10 cellular contexts compared by ENCODE assay signal in the genomic region with DNA sequence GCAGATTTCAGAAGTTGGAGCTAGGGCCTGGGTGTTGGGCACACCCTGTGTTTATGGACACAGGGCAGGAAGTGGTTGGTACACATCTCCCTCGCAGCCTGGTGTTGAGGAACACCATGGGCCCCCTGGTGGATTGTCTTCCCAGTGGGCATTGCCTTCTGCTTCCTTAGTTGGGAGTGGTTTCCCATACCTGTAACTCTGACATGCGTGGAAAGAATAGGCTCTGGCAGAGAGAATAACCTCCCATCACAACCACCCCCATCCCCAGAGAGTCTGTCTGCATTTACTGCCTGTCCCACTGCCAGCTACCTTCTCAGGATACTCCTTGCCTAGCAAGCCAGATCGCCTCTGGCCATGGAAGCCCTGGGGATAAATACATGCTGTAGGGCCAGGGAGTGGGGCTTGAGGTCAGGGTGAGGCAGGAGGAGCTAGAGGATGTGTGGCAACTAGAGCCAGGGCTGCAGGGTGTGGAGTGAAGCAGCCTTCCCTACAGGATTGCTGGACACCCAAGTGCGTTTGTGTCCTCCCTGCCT. TPM values are rescaled to one million over a fixed set of nuclear protein-coding genes. Genes with fewer than 3 reads are reported as not detected.
DNase-seq lines count a peak whose midpoint lies in the region; ATAC-seq and TF ChIP-seq lines count a peak whose summit lies in the region.
"Had no signal": no experiment of that assay in that cellular context is flagged by ENCODE, and none has a peak within 500 bp of the region (broad histone marks: within the 10 kb centered on the region; RNA-seq: fewer than 3 reads in every experiment).

No MANE protein-coding gene starts in this region.

- ATAC-seq in HG03095 (IDR thresholded peaks at IDR 0.05; ENCODE audit: unreplicated experiment) (no peak), HG02840 (IDR thresholded peaks at IDR 0.05; ENCODE audit: low FRiP score, unreplicated experiment) (no peak)

- no peaks in the 10 kb centered on the region for H3F3A ChIP-seq in neural progenitor cell (ENCODE audit: low read depth)

- H4K20me1 ChIP-seq in neural progenitor cell (ENCODE audit: low read depth), result peaks cover 33% of the 10 kb centered on the region

- TF ChIP-seq CTCF in brain microvascular endothelial cell (IDR thresholded peaks at IDR 0.05; ENCODE audit: low read depth, low read length, missing control alignments) (peak; percentile 52), neural progenitor cell (IDR thresholded peaks at IDR 0.05) (peak; percentile 21)

- peaks cover 6% of the 10 kb centered on the region for H3K4me1 Mint-ChIP-seq in neural progenitor cell

- DNase-seq in DMS53 (lab: John Stamatoyannopoulos, UW), result peak; percentile 22
- no peak for DNase-seq in DMS53 treated with DMSO at 0.1 percent for 48 hours (lab: John Stamatoyannopoulos, UW; ENCODE audit: unreplicated experiment)
- no peak for DNase-seq in brain microvascular endothelial cell
- no peak for DNase-seq in neural progenitor cell (ENCODE audit: low spot score)
- DNase-seq in putamen (ENCODE audit: low spot score), result no peak
- DNase-seq: activated CD8-positive, alpha-beta memory T cell treated with anti-CD3 and anti-CD28 coated beads, Interleukin-2, amount 50 U/mL, for 48 hours; NCI-H146 had no signal

- H3K36me3 Mint-ChIP-seq in neural progenitor cell, result peaks cover 5% of the 10 kb centered on the region

- H3K27ac Mint-ChIP-seq in neural progenitor cell, result peak overlapping the region; percentile 21

- H3K79me2 ChIP-seq in neural progenitor cell (ENCODE audit: low read depth), result peaks cover 5% of the 10 kb centered on the region

- H3K4me3 Mint-ChIP-seq in neural progenitor cell, result no peak overlapping the region

- in situ Hi-C loops in brain microvascular endothelial cell (cut with HindIII; ENCODE audit: low pct_ligation_motif_present, low sequenced_read_pairs), result no loop called here

- H3K4me2 ChIP-seq in neural progenitor cell, result no peak overlapping the region

- no peak overlapping the region for H2AFZ ChIP-seq in neural progenitor cell (replicated peaks)

- H3K9me3 ChIP-seq in HUES6 (ENCODE audit: control insufficient read depth, insufficient read depth, low read depth, low read length), result no peaks in the 10 kb centered on the region
- no peaks in the 10 kb centered on the region for H3K9me3 ChIP-seq in neural progenitor cell (ENCODE audit: low read depth)

- H3K4me1 ChIP-seq in HUES6 (ENCODE audit: control insufficient read depth, insufficient read depth, low read length) (peaks cover 29% of the 10 kb centered on the region), neural progenitor cell (peaks cover 6% of the 10 kb centered on the region)

- H3K27me3 Mint-ChIP-seq in neural progenitor cell (ENCODE audit: insufficient read depth, low read depth), result peaks cover 6% of the 10 kb centered on the region

- H3K4me3 ChIP-seq in HUES6 (ENCODE audit: low read depth, low read length) (no peak overlapping the region), brain microvascular endothelial cell (ENCODE audit: low read depth, low read length) (no peak overlapping the region), neural progenitor cell (no peak overlapping the region)

- H3K27ac ChIP-seq in HUES6 (ENCODE audit: low read depth, low read length) (0 out of 2 replicates have a peak overlapping the region, but pooled peaks have one; percentile 2), brain microvascular endothelial cell (no peak overlapping the region), neural progenitor cell (no peak overlapping the region)

- H3K9ac ChIP-seq in HUES6 (ENCODE audit: low read length) (peak overlapping the region; percentile 38), neural progenitor cell (no peak overlapping the region)

- H3K36me3 ChIP-seq in HUES6 (ENCODE audit: control insufficient read depth, insufficient read depth, low read length) (peaks cover 33% of the 10 kb centered on the region), brain microvascular endothelial cell (replicated peaks) (peaks cover 23% of the 10 kb centered on the region), neural progenitor cell (no peaks in the 10 kb centered on the region)

- no peaks in the 10 kb centered on the region for H3K27me3 ChIP-seq in HUES6 (ENCODE audit: control insufficient read depth, insufficient read depth, low read length)
- no peaks in the 10 kb centered on the region for H3K27me3 ChIP-seq in brain microvascular endothelial cell (replicated peaks)
- H3K27me3 ChIP-seq in neural progenitor cell, result no peaks in the 10 kb centered on the region

- no peaks in the 10 kb centered on the region for H3K9me3 Mint-ChIP-seq in neural progenitor cell

RNA-seq across cellular contexts. Expression of gene LRRC73, which starts 14.7 kb away (rescaled TPM):
- 0.37 TPM in 1 of 2 replicates, not detected in the other for total RNA-seq in neural progenitor cell (ENCODE audit: low replicate concordance)

RNA-seq across cellular contexts. Expression of gene TJAP1, which starts 18.1 kb away (rescaled TPM):
- 12.9 and 31.4 TPM in 2 replicates for total RNA-seq in neural progenitor cell (ENCODE audit: low replicate concordance)

RNA-seq across cellular contexts. Expression of gene YIPF3, which starts 21.3 kb away (rescaled TPM):
- total RNA-seq in neural progenitor cell (ENCODE audit: low replicate concordance), result 102 and 117 TPM in 2 replicates

RNA-seq across cellular contexts. Expression of gene POLR1C, which starts 21.4 kb away (rescaled TPM):
- total RNA-seq in neural progenitor cell (ENCODE audit: low replicate concordance), result 23.2 and 24.4 TPM in 2 replicates

RNA-seq across cellular contexts. Expression of gene DLK2, which starts 40.1 kb away (rescaled TPM):
- total RNA-seq in neural progenitor cell (ENCODE audit: low replicate concordance), result 1.1 TPM in 1 of 2 replicates, not detected in the other
